ENCODE assay signal across 14 cellular contexts in the genomic region with DNA sequence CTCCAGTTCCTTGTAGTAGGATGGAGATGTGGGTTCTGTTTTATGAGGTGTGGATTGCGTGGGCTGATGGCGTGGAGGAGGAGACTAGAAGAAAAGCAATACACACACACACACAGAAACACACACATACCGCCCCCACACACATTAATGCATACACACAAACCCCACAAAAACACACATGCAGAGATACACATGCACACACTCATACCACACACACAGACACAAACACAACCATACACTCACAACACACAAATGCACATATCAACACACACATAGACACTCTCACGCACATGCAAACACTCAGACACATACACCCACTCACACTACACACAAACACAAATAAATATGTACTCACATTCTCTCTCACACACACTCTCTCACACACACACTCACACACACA.
DNase-seq lines count a peak whose midpoint lies in the region; ATAC-seq, FAIRE-seq and TF ChIP-seq lines count a peak whose summit lies in the region.
"Had no signal": no experiment of that assay in that cellular context is flagged by ENCODE, and none has a peak within 500 bp of the region (broad histone marks: within the 10 kb centered on the region; RNA-seq: fewer than 3 reads in every experiment).

No MANE protein-coding gene starts in this region.

- H3K27ac Mint-ChIP-seq in stimulated activated effector memory CD8-positive, alpha-beta T cell treated with anti-CD3 and anti-CD28 coated beads, Interleukin-12 subunit alpha, Interleukin-12 subunit beta, amount 100 ng/mL, for 72 hours = peak overlapping the region; percentile 11
- H3K27ac Mint-ChIP-seq in activated T-cell treated with anti-CD3 and anti-CD28 coated beads, Interleukin-2, amount 50 U/mL, for 72 hours = no peak overlapping the region
- H3K27ac Mint-ChIP-seq: activated CD4-positive, alpha-beta T cell treated with anti-CD3 and anti-CD28 coated beads for 36 hours; activated naive CD4-positive, alpha-beta T cell treated with anti-CD3 and anti-CD28 coated beads for 36 hours had no signal

- BruUV-seq in GM12878 (replicated peaks; lab: Mats Ljungman, UMichigan) = no TSS peak

- no peak overlapping the region for H3K27ac ChIP-seq in HEK293 (ENCODE audit: extremely low read depth, low read depth, low read length)
- H3K27ac ChIP-seq in GM12878 (ENCODE audit: control insufficient read depth, insufficient read depth) = no peak overlapping the region

- intact Hi-C loops in GM12878 (cut with micrococcal nuclease; ENCODE audit: unreplicated experiment) = no loop called here

- in situ Hi-C loops in GM12878 (cut with MboI) = no loop called here

- H3K9ac ChIP-seq in GM12878 (ENCODE audit: control insufficient read depth, insufficient read depth, low read length) = no peak overlapping the region

- no peaks in the 10 kb centered on the region for H3K27me3 ChIP-seq in GM12878 (replicated peaks in 1 of 2; ENCODE audit: control insufficient read depth in 2 of 2, insufficient read depth in 2 of 2, low read length in 1 of 2)

- POLR2A ChIA-PET in HEK293 (lab: Yijun Ruan, JAX) = interaction anchor here (2.8 kb wide), 1 partner anchor 76 kb away, joined by 18 read pairs; the partner anchor contains the start of gene UBL3
- POLR2A ChIA-PET in GM12878 (lab: Charles Lee) = no interaction called here

- H3K9me3 ChIP-seq in HEK293 (ENCODE audit: control insufficient read depth, insufficient read depth, low read depth, low read length) (no peaks in the 10 kb centered on the region), GM12878 (replicated peaks; ENCODE audit: control insufficient read depth, insufficient read depth, low read length) (no peaks in the 10 kb centered on the region)

- peaks cover 5% of the 10 kb centered on the region for H3K36me3 Mint-ChIP-seq in stimulated activated effector memory CD8-positive, alpha-beta T cell treated with anti-CD3 and anti-CD28 coated beads, Interleukin-12 subunit alpha, Interleukin-12 subunit beta, amount 100 ng/mL, for 72 hours
- H3K36me3 Mint-ChIP-seq in activated T-cell treated with anti-CD3 and anti-CD28 coated beads, Interleukin-2, amount 50 U/mL, for 72 hours (ENCODE audit: insufficient read depth in 2 of 2) = no peaks in the 10 kb centered on the region

- H2AFZ ChIP-seq in GM12878 (ENCODE audit: control insufficient read depth, low read depth, low read length) = no peak overlapping the region

- RAD21 ChIA-PET in GM12878 (lab: Charles Lee; ENCODE audit: unreplicated experiment) = interaction anchor here (2.6 kb wide), 1 partner anchor 9 kb away, joined by 12 read pairs; no protein-coding TSS in a partner anchor

- H3K4me3 ChIP-seq in HEK293 (ENCODE audit: low read depth, low read length) = no peak overlapping the region
- H3K4me3 ChIP-seq in GM12878 = no peak overlapping the region

- 91% methylated on average over 4 of the region's 4 CpGs for WGBS in GM12878 (ENCODE audit: insufficient coverage, insufficient replicate concordance, low lambda C conversion rate, missing lambda C conversion rate)

- no peaks in the 10 kb centered on the region for H3K27me3 Mint-ChIP-seq in activated T-cell treated with anti-CD3 and anti-CD28 coated beads, Interleukin-2, amount 50 U/mL, for 72 hours (ENCODE audit: low read depth)
- H3K27me3 Mint-ChIP-seq: activated CD4-positive, alpha-beta T cell treated with anti-CD3 and anti-CD28 coated beads for 36 hours had no signal

- peaks cover 13% of the 10 kb centered on the region for H3K4me1 ChIP-seq in HEK293 (ENCODE audit: control insufficient read depth, insufficient read depth, low read length)
- H3K4me1 ChIP-seq in GM12878 (ENCODE audit: control insufficient read depth, insufficient read depth, low read length) = peaks cover 5% of the 10 kb centered on the region; the same call in 1 of the 2 replicates

- H3K4me1 Mint-ChIP-seq in stimulated activated effector memory CD8-positive, alpha-beta T cell treated with anti-CD3 and anti-CD28 coated beads, Interleukin-12 subunit alpha, Interleukin-12 subunit beta, amount 100 ng/mL, for 72 hours = peaks cover 32% of the 10 kb centered on the region
- H3K4me1 Mint-ChIP-seq in activated T-cell treated with anti-CD3 and anti-CD28 coated beads, Interleukin-2, amount 50 U/mL, for 72 hours (ENCODE audit: low read depth) = peaks cover 36% of the 10 kb centered on the region

- no peaks in the 10 kb centered on the region for H3K79me2 ChIP-seq in GM12878 (ENCODE audit: control insufficient read depth, insufficient read depth, low read length)

- no peaks in the 10 kb centered on the region for H4K20me1 ChIP-seq in GM12878 (ENCODE audit: control insufficient read depth, insufficient read depth)

- H3K36me3 ChIP-seq in HEK293 (ENCODE audit: control insufficient read depth in 2 of 2, insufficient read depth in 1 of 2, low read length in 2 of 2) (no peaks in the 10 kb centered on the region), GM12878 (ENCODE audit: control insufficient read depth in 2 of 2, insufficient read depth in 2 of 2, low read length in 1 of 2) (no peaks in the 10 kb centered on the region)

- no peak for TF ChIP-seq RAD21 in GM12878 (IDR thresholded peaks at IDR 0.05; ENCODE audit: insufficient read depth, low read depth, low read length)

- ATAC-seq in GM12878 = no peak
- ATAC-seq in stimulated activated effector memory CD8-positive, alpha-beta T cell treated with anti-CD3 and anti-CD28 coated beads, Interleukin-12 subunit alpha, Interleukin-12 subunit beta, amount 100 ng/mL, for 72 hours = no peak
- ATAC-seq in GM18519 (IDR thresholded peaks at IDR 0.05; ENCODE audit: low FRiP score, unreplicated experiment) = no peak
- ATAC-seq in activated T-cell treated with anti-CD3 and anti-CD28 coated beads, Interleukin-2, amount 50 U/mL, for 72 hours (replicated peaks in 1 of 2) = no peak
- ATAC-seq: activated CD4-positive, alpha-beta T cell treated with anti-CD3 and anti-CD28 coated beads for 36 hours had no signal

- H3K4me3 Mint-ChIP-seq in stimulated activated effector memory CD8-positive, alpha-beta T cell treated with anti-CD3 and anti-CD28 coated beads, Interleukin-12 subunit alpha, Interleukin-12 subunit beta, amount 100 ng/mL, for 72 hours = no peak overlapping the region
- no peak overlapping the region for H3K4me3 Mint-ChIP-seq in activated T-cell treated with anti-CD3 and anti-CD28 coated beads, Interleukin-2, amount 50 U/mL, for 72 hours
- H3K4me3 Mint-ChIP-seq: activated CD4-positive, alpha-beta T cell treated with anti-CD3 and anti-CD28 coated beads for 36 hours; activated naive CD4-positive, alpha-beta T cell treated with anti-CD3 and anti-CD28 coated beads for 36 hours had no signal

- CTCF ChIA-PET in HEK293 (lab: Yijun Ruan, JAX) (interaction anchor here (0.7 kb wide), 1 partner anchor 90 kb away, joined by 4 read pairs; no protein-coding TSS in a partner anchor), GM12878 (lab: Yijun Ruan, JAX) (interaction anchor here (0.8 to 11.6 kb wide), 7 partner anchors 8 to 154 kb away, joined by 3 to 225 read pairs (median 15); no protein-coding TSS in a partner anchor)

- no peak for DNase-seq in GM12878 (ENCODE audit: low read depth, low spot score)
- peak; percentile 73 for DNase-seq in left kidney (ENCODE audit: low read depth, low spot score)
- DNase-seq in stimulated activated effector memory CD8-positive, alpha-beta T cell treated with anti-CD3 and anti-CD28 coated beads, Interleukin-12 subunit alpha, Interleukin-12 subunit beta, amount 100 ng/mL, for 72 hours (ENCODE audit: low spot score in 2 of 2) = no peak
- no peak for DNase-seq in stimulated activated CD4-positive, alpha-beta T cell treated with anti-CD3 and anti-CD28 coated beads, Interleukin-15, amount 100 ng/mL, for 24 hours
- DNase-seq in activated CD4-positive, CD25-positive, alpha-beta regulatory T cell treated with anti-CD3 and anti-CD28 coated beads, Interleukin-2, amount 50 U/mL, for 72 hours = no peak
- no peak for DNase-seq in activated T-cell treated with anti-CD3 and anti-CD28 coated beads, Interleukin-2, amount 50 U/mL, for 72 hours
- DNase-seq: activated CD4-positive, alpha-beta T cell treated with anti-CD3 and anti-CD28 coated beads for 36 hours; activated naive CD4-positive, alpha-beta T cell treated with anti-CD3 and anti-CD28 coated beads for 36 hours; Karpas-422; NCI-H1417 treated with DMSO at 0.1 percent for 48 hours; T-helper 9 cell had no signal

- no peaks in the 10 kb centered on the region for H3K9me3 Mint-ChIP-seq in stimulated activated effector memory CD8-positive, alpha-beta T cell treated with anti-CD3 and anti-CD28 coated beads, Interleukin-12 subunit alpha, Interleukin-12 subunit beta, amount 100 ng/mL, for 72 hours
- no peaks in the 10 kb centered on the region for H3K9me3 Mint-ChIP-seq in activated T-cell treated with anti-CD3 and anti-CD28 coated beads, Interleukin-2, amount 50 U/mL, for 72 hours
- H3K9me3 Mint-ChIP-seq: activated naive CD4-positive, alpha-beta T cell treated with anti-CD3 and anti-CD28 coated beads for 36 hours had no signal

- FAIRE-seq in GM12878 (lab: Jason Lieb, UNC) = no peak
- FAIRE-seq: D721Med had no signal

- SMC1A ChIA-PET in GM12878 (lab: Charles Lee; ENCODE audit: uncharacterized antibody, unreplicated experiment) = interaction anchor here (1.0 to 9.1 kb wide), 3 partner anchors 9 to 154 kb away, joined by 3 to 119 read pairs (median 5); no protein-coding TSS in a partner anchor

- TF ChIP-seq EP300 in GM12878 (IDR thresholded peaks at IDR 0.05; ENCODE audit: borderline replicate concordance in 1 of 2, control insufficient read depth in 1 of 2, low read depth in 2 of 2, low read length in 2 of 2) = no peak

- TF ChIP-seq CTCF in HEK293 (tag by site-specific recombination; IDR thresholded peaks at IDR 0.05) = no peak
- TF ChIP-seq CTCF in GM12878 (IDR thresholded peaks at IDR 0.05 in 2 of 3, conservative IDR thresholded peaks at IDR 0.05 in 1 of 3; ENCODE audit: control insufficient read depth in 2 of 3, extremely low read depth in 1 of 3, insufficient read depth in 1 of 3, low read depth in 3 of 3, low read length in 3 of 3) = no peak

- H3K4me2 ChIP-seq in GM12878 (ENCODE audit: control insufficient read depth, insufficient read depth) = no peak overlapping the region

- TF ChIP-seq POLR2A in GM12878 (IDR thresholded peaks at IDR 0.05; ENCODE audit: low read depth, low read length) = no peak

TF ChIP-seq in HEK293, 187 proteins besides CTCF, POLR2A, EP300 and RAD21 (continues in another document):
- TF ChIP-seq ZNF19 (tag by site-specific recombination; IDR thresholded peaks at IDR 0.05; ENCODE audit: low read depth) (no peak), ZNF266 (tag by site-specific recombination; IDR thresholded peaks at IDR 0.05; ENCODE audit: low read depth) (0 out of 2 replicates have a peak, but pooled peaks have one; percentile 12), ZNF423 (tag by site-specific recombination; IDR thresholded peaks at IDR 0.05) (no peak), ZNF654 (tag by site-specific recombination; IDR thresholded peaks at IDR 0.05; ENCODE audit: low read depth) (no peak)

TF ChIP-seq in GM12878, 131 proteins besides CTCF, POLR2A, EP300 and RAD21 (continues in another document):
- TF ChIP-seq NRF1 (conservative IDR thresholded peaks at IDR 0.05; ENCODE audit: low read depth, low read length) = no peak

Comparison
In these comparisons a context has a peak if more than half of its experiments do, and no peak if none do; other contexts are left out.
1. Of the 9 proteins assayed by ChIP-seq in both HEK293 and GM12878: peak only in HEK293: none; only in GM12878: PBX3; in both: none; in neither: 8.